Comparison of ENCODE assay signal across 8 cellular contexts in genomic region chr16:11251525-11252481, GRCh38. TPM values are rescaled to one million over a fixed set of nuclear protein-coding genes. Genes with fewer than 3 reads are reported as not detected.
A peak's percentile ranks its signal among the peaks of the same experiment; 100 is the strongest.
DNase-seq lines count a peak whose midpoint lies in the region; ATAC-seq, FAIRE-seq and TF ChIP-seq lines count a peak whose summit lies in the region.

No MANE protein-coding gene starts in this region.

- WGBS in HepG2 (ENCODE audit: low lambda C conversion rate): 62% methylated on average over 18 of the region's 18 CpGs

- peak overlapping the region; percentile 92 to 99 for H3K4me3 Mint-ChIP-seq in stimulated activated naive CD8-positive, alpha-beta T cell treated with anti-CD3 and anti-CD28 coated beads, Interleukin-15, amount 100 ng/mL, for 72 hours

- no TSS peak for BruUV-seq in HepG2 (replicated peaks; lab: Mats Ljungman, UMichigan)

- intact Hi-C loops in HepG2 (cut with micrococcal nuclease; ENCODE audit: unreplicated experiment): no loop called here
- intact Hi-C loops in cardiac septum (cut with DNase I): loop anchor here (10.0 kb wide), 1 partner anchor 117 kb away; no protein-coding TSS in a partner anchor

- no peak overlapping the region for H3K9ac ChIP-seq in Loucy (ENCODE audit: low read depth, low read length, poor library complexity, severe bottlenecking)
- H3K9ac ChIP-seq in HepG2 (ENCODE audit: insufficient read depth, low read depth, low read length): no peak overlapping the region

- no peak overlapping the region for H3K27ac ChIP-seq in HepG2 (ENCODE audit: extremely low read length, insufficient read depth, low read length)

- H3K9me2 ChIP-seq in Loucy (replicated peaks; ENCODE audit: low read depth, low read length): no peaks in the 10 kb centered on the region

- H3K36me3 ChIP-seq in Loucy (ENCODE audit: insufficient read depth, low read length) (no peaks in the 10 kb centered on the region), HepG2 (replicated peaks in 1 of 2; ENCODE audit: control insufficient read depth in 1 of 2, insufficient read depth in 2 of 2, low read length in 2 of 2) (peaks cover 2 to 8% of the 10 kb centered on the region in 2 experiments; a peak in 4 of 5 replicates), HAP-1 (replicated peaks) (no peaks in the 10 kb centered on the region)

- peak; percentile 90 for DNase-seq in activated T-cell treated with anti-CD3 and anti-CD28 coated beads, Interleukin-2, amount 50 U/mL, for 48 hours
- no peak for DNase-seq in HepG2 (ENCODE audit: low spot score)
- DNase-seq in stimulated activated naive CD8-positive, alpha-beta T cell treated with anti-CD3 and anti-CD28 coated beads, Interleukin-15, amount 100 ng/mL, for 72 hours: peak; percentile 71 to 88
- no peak for DNase-seq in occipital lobe (lab: John Stamatoyannopoulos, UW)
- no peak for DNase-seq in HAP-1 (ENCODE audit: low spot score in 2 of 2)
- DNase-seq in cardiac septum (ENCODE audit: low spot score): no peak

- peaks cover 62% of the 10 kb centered on the region for H3K4me1 Mint-ChIP-seq in stimulated activated naive CD8-positive, alpha-beta T cell treated with anti-CD3 and anti-CD28 coated beads, Interleukin-15, amount 100 ng/mL, for 72 hours

- POLR2A ChIA-PET in HepG2 (lab: Yijun Ruan, JAX): interaction anchor here (0.8 to 2.6 kb wide), 18 partner anchors 9 to 307 kb away, joined by 3 to 14 read pairs (median 4); partner anchors contain the start of genes CLEC16A and PRM3

- in situ Hi-C loops in HepG2 (cut with HindIII; ENCODE audit: extremely low pct_ligation_motif_present, low pct_unique_long_range_greater_than_20kb) (no loop called here), HAP-1 (cut with MboI; ENCODE audit: low sequenced_read_pairs) (no loop called here)

- H3K9me3 ChIP-seq in Loucy (ENCODE audit: insufficient read depth, low read depth, low read length) (no peaks in the 10 kb centered on the region), HepG2 (ENCODE audit: low read length) (no peaks in the 10 kb centered on the region), HAP-1 (no peaks in the 10 kb centered on the region)

- H3K4me1 ChIP-seq in Loucy (ENCODE audit: insufficient read depth, low read length, poor library complexity, severe bottlenecking) (peaks cover 21% of the 10 kb centered on the region), HepG2 (ENCODE audit: insufficient read depth, low read length) (peaks cover 60% of the 10 kb centered on the region), HAP-1 (peaks cover 7% of the 10 kb centered on the region)

- FAIRE-seq in HepG2 (lab: Jason Lieb, UNC): no peak

- H3K27ac Mint-ChIP-seq in stimulated activated naive CD8-positive, alpha-beta T cell treated with anti-CD3 and anti-CD28 coated beads, Interleukin-15, amount 100 ng/mL, for 72 hours: peak overlapping the region; percentile 92 to 99

- TF ChIP-seq EP300 in HepG2 (IDR thresholded peaks at IDR 0.05; ENCODE audit: low read depth in 2 of 2, low read length in 2 of 2) (no peak), HepG2 (CRISPR knock-in tag; IDR thresholded peaks at IDR 0.05; ENCODE audit: borderline replicate concordance) (no peak)

- peaks cover 6% of the 10 kb centered on the region for H4K20me1 ChIP-seq in Loucy (ENCODE audit: insufficient read depth, low read length, poor library complexity, severe bottlenecking)
- peaks cover 47% of the 10 kb centered on the region for H4K20me1 ChIP-seq in HepG2 (ENCODE audit: insufficient read depth, low read length)

- ATAC-seq in HepG2: no peak
- peak; percentile 41 for ATAC-seq in stimulated activated naive CD8-positive, alpha-beta T cell treated with anti-CD3 and anti-CD28 coated beads, Interleukin-15, amount 100 ng/mL, for 72 hours
- ATAC-seq in GM21786 (IDR thresholded peaks at IDR 0.05; ENCODE audit: unreplicated experiment): no peak

- H2AFZ ChIP-seq in Loucy (ENCODE audit: low read length) (no peak overlapping the region), HepG2 (ENCODE audit: low read length) (no peak overlapping the region)

- peak in 1 of 2 experiments; percentile 6; a peak in 1 of 4 replicates for TF ChIP-seq POLR2A in HepG2 (IDR thresholded peaks at IDR 0.05; ENCODE audit: insufficient read depth in 1 of 2, low read depth in 2 of 2, low read length in 2 of 2)

- H3K4me2 ChIP-seq in Loucy (ENCODE audit: low read depth, low read length, poor library complexity, severe bottlenecking): peak overlapping the region; percentile 83
- peak overlapping the region; percentile 32 for H3K4me2 ChIP-seq in HepG2 (ENCODE audit: low read depth, low read length)

- H3K4me3 ChIP-seq in Loucy (ENCODE audit: low read length, poor library complexity, severe bottlenecking): no peak overlapping the region
- no peak overlapping the region for H3K4me3 ChIP-seq in HepG2 (replicated peaks in 1 of 3; ENCODE audit: insufficient read depth in 1 of 3, low read depth in 2 of 3, low read length in 3 of 3)
- H3K4me3 ChIP-seq in HAP-1: no peak overlapping the region

- no peaks in the 10 kb centered on the region for H3K9me3 Mint-ChIP-seq in stimulated activated naive CD8-positive, alpha-beta T cell treated with anti-CD3 and anti-CD28 coated beads, Interleukin-15, amount 100 ng/mL, for 72 hours

- no peaks in the 10 kb centered on the region for H3K27me3 Mint-ChIP-seq in stimulated activated naive CD8-positive, alpha-beta T cell treated with anti-CD3 and anti-CD28 coated beads, Interleukin-15, amount 100 ng/mL, for 72 hours

- TF ChIP-seq RAD21 in HepG2 (CRISPR knock-in tag; IDR thresholded peaks at IDR 0.05): no peak

- H3F3A ChIP-seq in Loucy (ENCODE audit: low read depth): no peaks in the 10 kb centered on the region

- CTCF ChIA-PET in HepG2 (lab: Yijun Ruan, JAX; ENCODE audit: low intra/inter-chr PET ratio, low total read pairs): no interaction called here

- no peaks in the 10 kb centered on the region for H3K27me3 ChIP-seq in Loucy (ENCODE audit: insufficient read depth, low read length, poor library complexity, severe bottlenecking)
- no peaks in the 10 kb centered on the region; a peak in 1 of 5 replicates for H3K27me3 ChIP-seq in HepG2 (ENCODE audit: control insufficient read depth in 1 of 2, insufficient read depth in 2 of 2, low read length in 2 of 2)
- H3K27me3 ChIP-seq in HAP-1 (ENCODE audit: low read depth): no peaks in the 10 kb centered on the region

- peaks cover 29% of the 10 kb centered on the region for H3K79me2 ChIP-seq in Loucy (ENCODE audit: insufficient read depth, low read length)
- H3K79me2 ChIP-seq in HepG2 (ENCODE audit: insufficient read depth, low read length): peaks cover 27% of the 10 kb centered on the region

- TF ChIP-seq CTCF in Loucy (conservative IDR thresholded peaks at IDR 0.05; ENCODE audit: low read length) (no peak), HepG2 (CRISPR knock-in tag; IDR thresholded peaks at IDR 0.05) (no peak)

RNA-seq across cellular contexts. Expression of gene SOCS1, which starts 4.2 kb away (rescaled TPM):
- total RNA-seq in HepG2 (2016; rRNA removed; fragmentation: Illumina TruSeq; extraction: Trizol) (3.3 and 5.3 TPM in 2 replicates), occipital lobe (not detected), cardiac septum (1.7 TPM)
- total RNA-seq in HepG2 (2016; cell fraction: cytosol; rRNA removed; fragmentation: Illumina TruSeq; extraction: Trizol; ENCODE audit: low read depth): 5.4 and 8.1 TPM in 2 replicates
- 2.8 and 4.2 TPM in 2 replicates for total RNA-seq in HepG2 (2016; cell fraction: insoluble cytoplasmic fraction; rRNA removed; fragmentation: Illumina TruSeq; extraction: Trizol)
- 9.1 and 10.9 TPM in 2 replicates for total RNA-seq in HepG2 (2016; cell fraction: membrane; rRNA removed; fragmentation: Illumina TruSeq; extraction: Trizol)
- 5.6 and 5.7 TPM in 2 replicates for total RNA-seq in HepG2 (2016; cell fraction: nucleus; rRNA removed; fragmentation: Illumina TruSeq; extraction: Trizol)
- 6.3 and 9.4 TPM in 2 replicates for polyA plus RNA-seq in HepG2 (2011; rRNA removed)
- polyA plus RNA-seq in HepG2 (2011; cell fraction: cytosol; rRNA removed): 5.3 and 8.4 TPM in 2 replicates
- polyA plus RNA-seq in HepG2 (2011; cell fraction: nucleus; rRNA removed): 30.3 and 31.6 TPM in 2 replicates
- polyA plus RNA-seq in HepG2 (2012): 6.5 and 7.4 TPM in 2 replicates
- polyA plus RNA-seq in HepG2 (2016; cell fraction: cytosol; fragmentation: Illumina TruSeq; extraction: Trizol; ENCODE audit: low read depth): 5.5 and 7.8 TPM in 2 replicates
- polyA plus RNA-seq in HepG2 (2016; cell fraction: insoluble cytoplasmic fraction; fragmentation: Illumina TruSeq; extraction: Trizol; ENCODE audit: low read depth): 5.2 and 6.3 TPM in 2 replicates
- 7.1 and 9.9 TPM in 2 replicates for polyA plus RNA-seq in HepG2 (2016; cell fraction: membrane; fragmentation: Illumina TruSeq; extraction: Trizol; ENCODE audit: low read depth)
- 8.1 and 8.6 TPM in 2 replicates for polyA plus RNA-seq in HepG2 (2016; cell fraction: nucleus; fragmentation: Illumina TruSeq; extraction: Trizol; ENCODE audit: insufficient read depth, low read depth)
- 3.9 and 31.0 TPM in 2 replicates for polyA minus RNA-seq in HepG2 (2011; rRNA and poly(A)+ RNA removed; ENCODE audit: low replicate concordance)
- 12.0 and 14.0 TPM in 2 replicates for polyA minus RNA-seq in HepG2 (2011; cell fraction: cytosol; rRNA and poly(A)+ RNA removed)
- polyA minus RNA-seq in HepG2 (2011; cell fraction: nucleus; rRNA and poly(A)+ RNA removed): 44.8 and 46.1 TPM in 2 replicates

RNA-seq across cellular contexts. Expression of gene TNP2, which starts 17.3 kb away (rescaled TPM):
- total RNA-seq in HepG2 (2016; rRNA removed; fragmentation: Illumina TruSeq; extraction: Trizol): not detected in 2 replicates
- not detected in 2 replicates for total RNA-seq in HepG2 (2016; cell fraction: cytosol; rRNA removed; fragmentation: Illumina TruSeq; extraction: Trizol; ENCODE audit: low read depth)
- total RNA-seq in HepG2 (2016; cell fraction: insoluble cytoplasmic fraction; rRNA removed; fragmentation: Illumina TruSeq; extraction: Trizol): not detected in 2 replicates
- not detected in 2 replicates for total RNA-seq in HepG2 (2016; cell fraction: membrane; rRNA removed; fragmentation: Illumina TruSeq; extraction: Trizol)
- total RNA-seq in HepG2 (2016; cell fraction: nucleus; rRNA removed; fragmentation: Illumina TruSeq; extraction: Trizol): not detected in 2 replicates
- polyA plus RNA-seq in HepG2 (2011; rRNA removed): not detected in 2 replicates
- not detected in 2 replicates for polyA plus RNA-seq in HepG2 (2011; cell fraction: cytosol; rRNA removed)
- polyA plus RNA-seq in HepG2 (2011; cell fraction: nucleus; rRNA removed): not detected in 2 replicates
- polyA plus RNA-seq in HepG2 (2012): not detected in 2 replicates
- polyA plus RNA-seq in HepG2 (2016; cell fraction: cytosol; fragmentation: Illumina TruSeq; extraction: Trizol; ENCODE audit: low read depth): not detected in 2 replicates
- polyA plus RNA-seq in HepG2 (2016; cell fraction: insoluble cytoplasmic fraction; fragmentation: Illumina TruSeq; extraction: Trizol; ENCODE audit: low read depth): not detected in 2 replicates
- polyA plus RNA-seq in HepG2 (2016; cell fraction: membrane; fragmentation: Illumina TruSeq; extraction: Trizol; ENCODE audit: low read depth): not detected in 2 replicates
- polyA plus RNA-seq in HepG2 (2016; cell fraction: nucleus; fragmentation: Illumina TruSeq; extraction: Trizol; ENCODE audit: insufficient read depth, low read depth): not detected in 2 replicates
- not detected in 2 replicates for polyA minus RNA-seq in HepG2 (2011; rRNA and poly(A)+ RNA removed; ENCODE audit: low replicate concordance)
- polyA minus RNA-seq in HepG2 (2011; cell fraction: cytosol; rRNA and poly(A)+ RNA removed): not detected in 2 replicates
- not detected in 2 replicates for polyA minus RNA-seq in HepG2 (2011; cell fraction: nucleus; rRNA and poly(A)+ RNA removed)
- total RNA-seq in occipital lobe: not detected
- total RNA-seq in cardiac septum: not detected

RNA-seq across cellular contexts. Expression of gene PRM3, which starts 21.6 kb away (rescaled TPM):
- not detected in 2 replicates for total RNA-seq in HepG2 (2016; rRNA removed; fragmentation: Illumina TruSeq; extraction: Trizol)
- total RNA-seq in HepG2 (2016; cell fraction: cytosol; rRNA removed; fragmentation: Illumina TruSeq; extraction: Trizol; ENCODE audit: low read depth): not detected in 2 replicates
- total RNA-seq in HepG2 (2016; cell fraction: insoluble cytoplasmic fraction; rRNA removed; fragmentation: Illumina TruSeq; extraction: Trizol): not detected in 2 replicates
- not detected in 2 replicates for total RNA-seq in HepG2 (2016; cell fraction: membrane; rRNA removed; fragmentation: Illumina TruSeq; extraction: Trizol)
- not detected in 2 replicates for total RNA-seq in HepG2 (2016; cell fraction: nucleus; rRNA removed; fragmentation: Illumina TruSeq; extraction: Trizol)
- not detected in 2 replicates for polyA plus RNA-seq in HepG2 (2011; rRNA removed)
- polyA plus RNA-seq in HepG2 (2011; cell fraction: cytosol; rRNA removed): not detected in 2 replicates
- not detected in 2 replicates for polyA plus RNA-seq in HepG2 (2011; cell fraction: nucleus; rRNA removed)
- polyA plus RNA-seq in HepG2 (2012): not detected in 2 replicates
- polyA plus RNA-seq in HepG2 (2016; cell fraction: cytosol; fragmentation: Illumina TruSeq; extraction: Trizol; ENCODE audit: low read depth): not detected in 2 replicates
- not detected in 2 replicates for polyA plus RNA-seq in HepG2 (2016; cell fraction: insoluble cytoplasmic fraction; fragmentation: Illumina TruSeq; extraction: Trizol; ENCODE audit: low read depth)
- not detected in 2 replicates for polyA plus RNA-seq in HepG2 (2016; cell fraction: membrane; fragmentation: Illumina TruSeq; extraction: Trizol; ENCODE audit: low read depth)
- not detected in 2 replicates for polyA plus RNA-seq in HepG2 (2016; cell fraction: nucleus; fragmentation: Illumina TruSeq; extraction: Trizol; ENCODE audit: insufficient read depth, low read depth)
- not detected in 2 replicates for polyA minus RNA-seq in HepG2 (2011; rRNA and poly(A)+ RNA removed; ENCODE audit: low replicate concordance)
- polyA minus RNA-seq in HepG2 (2011; cell fraction: cytosol; rRNA and poly(A)+ RNA removed): not detected in 2 replicates
- 2.8 TPM in 1 of 2 replicates, not detected in the other for polyA minus RNA-seq in HepG2 (2011; cell fraction: nucleus; rRNA and poly(A)+ RNA removed)
- not detected for total RNA-seq in occipital lobe
- total RNA-seq in cardiac septum: not detected

RNA-seq across cellular contexts. Expression of gene PRM2, which starts 24.5 kb away (rescaled TPM):
- total RNA-seq in HepG2 (2016; rRNA removed; fragmentation: Illumina TruSeq; extraction: Trizol): not detected in 2 replicates
- total RNA-seq in HepG2 (2016; cell fraction: cytosol; rRNA removed; fragmentation: Illumina TruSeq; extraction: Trizol; ENCODE audit: low read depth): 0.61 TPM in 1 of 2 replicates, not detected in the other
- total RNA-seq in HepG2 (2016; cell fraction: insoluble cytoplasmic fraction; rRNA removed; fragmentation: Illumina TruSeq; extraction: Trizol): not detected in 2 replicates
- total RNA-seq in HepG2 (2016; cell fraction: membrane; rRNA removed; fragmentation: Illumina TruSeq; extraction: Trizol): 0.28 and 0.52 TPM in 2 replicates
- not detected in 2 replicates for total RNA-seq in HepG2 (2016; cell fraction: nucleus; rRNA removed; fragmentation: Illumina TruSeq; extraction: Trizol)
- 0.54 TPM in 1 of 2 replicates, not detected in the other for polyA plus RNA-seq in HepG2 (2011; rRNA removed)
- polyA plus RNA-seq in HepG2 (2011; cell fraction: cytosol; rRNA removed): 0.19 and 0.26 TPM in 2 replicates
- not detected in 2 replicates for polyA plus RNA-seq in HepG2 (2011; cell fraction: nucleus; rRNA removed)
- not detected in 2 replicates for polyA plus RNA-seq in HepG2 (2012)
- 1.6 and 2.0 TPM in 2 replicates for polyA plus RNA-seq in HepG2 (2016; cell fraction: cytosol; fragmentation: Illumina TruSeq; extraction: Trizol; ENCODE audit: low read depth)
- 0.56 TPM in 1 of 2 replicates, not detected in the other for polyA plus RNA-seq in HepG2 (2016; cell fraction: insoluble cytoplasmic fraction; fragmentation: Illumina TruSeq; extraction: Trizol; ENCODE audit: low read depth)
- 0.55 and 0.73 TPM in 2 replicates for polyA plus RNA-seq in HepG2 (2016; cell fraction: membrane; fragmentation: Illumina TruSeq; extraction: Trizol; ENCODE audit: low read depth)
- not detected in 2 replicates for polyA plus RNA-seq in HepG2 (2016; cell fraction: nucleus; fragmentation: Illumina TruSeq; extraction: Trizol; ENCODE audit: insufficient read depth, low read depth)
- not detected in 2 replicates for polyA minus RNA-seq in HepG2 (2011; rRNA and poly(A)+ RNA removed; ENCODE audit: low replicate concordance)
- not detected in 2 replicates for polyA minus RNA-seq in HepG2 (2011; cell fraction: cytosol; rRNA and poly(A)+ RNA removed)
- not detected in 2 replicates for polyA minus RNA-seq in HepG2 (2011; cell fraction: nucleus; rRNA and poly(A)+ RNA removed)
- not detected for total RNA-seq in occipital lobe
- not detected for total RNA-seq in cardiac septum

RNA-seq across cellular contexts. Expression of gene PRM1, which starts 29.3 kb away (rescaled TPM):
- total RNA-seq in HepG2 (2016; rRNA removed; fragmentation: Illumina TruSeq; extraction: Trizol) (not detected in 2 replicates), occipital lobe (not detected), cardiac septum (not detected)
- not detected in 2 replicates for total RNA-seq in HepG2 (2016; cell fraction: cytosol; rRNA removed; fragmentation: Illumina TruSeq; extraction: Trizol; ENCODE audit: low read depth)
- not detected in 2 replicates for total RNA-seq in HepG2 (2016; cell fraction: insoluble cytoplasmic fraction; rRNA removed; fragmentation: Illumina TruSeq; extraction: Trizol)
- total RNA-seq in HepG2 (2016; cell fraction: membrane; rRNA removed; fragmentation: Illumina TruSeq; extraction: Trizol): not detected in 2 replicates
- not detected in 2 replicates for total RNA-seq in HepG2 (2016; cell fraction: nucleus; rRNA removed; fragmentation: Illumina TruSeq; extraction: Trizol)
- not detected in 2 replicates for polyA plus RNA-seq in HepG2 (2011; rRNA removed)
- 0.44 TPM in 1 of 2 replicates, not detected in the other for polyA plus RNA-seq in HepG2 (2011; cell fraction: cytosol; rRNA removed)
- not detected in 2 replicates for polyA plus RNA-seq in HepG2 (2011; cell fraction: nucleus; rRNA removed)
- polyA plus RNA-seq in HepG2 (2012): not detected in 2 replicates
- not detected in 2 replicates for polyA plus RNA-seq in HepG2 (2016; cell fraction: cytosol; fragmentation: Illumina TruSeq; extraction: Trizol; ENCODE audit: low read depth)
- not detected in 2 replicates for polyA plus RNA-seq in HepG2 (2016; cell fraction: insoluble cytoplasmic fraction; fragmentation: Illumina TruSeq; extraction: Trizol; ENCODE audit: low read depth)
- not detected in 2 replicates for polyA plus RNA-seq in HepG2 (2016; cell fraction: membrane; fragmentation: Illumina TruSeq; extraction: Trizol; ENCODE audit: low read depth)
- not detected in 2 replicates for polyA plus RNA-seq in HepG2 (2016; cell fraction: nucleus; fragmentation: Illumina TruSeq; extraction: Trizol; ENCODE audit: insufficient read depth, low read depth)
- not detected in 2 replicates for polyA minus RNA-seq in HepG2 (2011; rRNA and poly(A)+ RNA removed; ENCODE audit: low replicate concordance)
- polyA minus RNA-seq in HepG2 (2011; cell fraction: cytosol; rRNA and poly(A)+ RNA removed): not detected in 2 replicates
- polyA minus RNA-seq in HepG2 (2011; cell fraction: nucleus; rRNA and poly(A)+ RNA removed): not detected in 2 replicates

Comparison
In these comparisons a context has a peak if more than half of its experiments do, and no peak if none do; other contexts are left out.
1. DNase-seq: peak in activated T-cell treated with anti-CD3 and anti-CD28 coated beads, Interleukin-2, amount 50 U/mL, for 48 hours (2 of 2) and stimulated activated naive CD8-positive, alpha-beta T cell treated with anti-CD3 and anti-CD28 coated beads, Interleukin-15, amount 100 ng/mL, for 72 hours (2 of 2); none in HepG2 (single experiment), occipital lobe (single experiment), HAP-1 (0 of 2) and cardiac septum (single experiment).